ENCODE assay signal across 1 cellular context in the genomic region with DNA sequence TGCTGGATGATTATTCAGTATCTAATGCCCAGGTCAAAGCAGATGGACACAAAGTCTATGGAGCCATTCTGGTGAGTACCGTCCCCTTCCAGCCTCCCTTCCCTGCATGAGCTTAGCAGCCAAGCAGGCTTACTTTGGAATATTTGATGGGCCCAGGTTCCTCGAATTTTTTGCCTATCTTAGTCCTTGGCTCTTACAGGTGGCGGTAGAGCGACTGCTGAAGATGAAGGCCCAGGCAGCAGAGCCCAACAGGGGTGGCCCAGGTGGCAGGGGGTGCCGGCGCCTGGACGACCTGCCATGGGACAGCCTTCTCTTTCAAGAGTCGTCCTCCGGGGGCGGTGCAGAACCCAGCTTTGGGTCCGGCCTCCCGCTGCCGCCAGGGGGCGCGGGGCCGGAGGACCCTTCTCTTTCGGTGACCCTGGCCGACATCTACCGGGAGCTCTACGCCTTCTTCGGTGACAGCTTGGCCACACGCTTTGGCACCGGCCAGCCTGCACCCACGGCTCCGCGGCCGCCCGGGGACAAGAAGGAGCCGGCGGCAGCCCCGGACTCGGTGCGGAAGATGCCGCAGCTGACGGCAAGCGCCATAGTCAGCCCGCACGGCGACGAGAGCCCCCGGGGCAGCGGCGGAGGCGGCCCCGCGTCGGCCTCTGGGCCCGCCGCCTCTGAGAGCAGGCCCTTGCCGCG.
A peak's percentile ranks its signal among the peaks of the same experiment; 100 is the strongest.
TF ChIP-seq lines count a peak whose summit lies in the region.

No MANE protein-coding gene starts in this region.

TF ChIP-seq in IMR-90, 13 proteins besides CTCF, POLR2A, EP300 and RAD21:
- TF ChIP-seq MXI1 (IDR thresholded peaks at IDR 0.05; ENCODE audit: borderline replicate concordance, low read depth, low read length) = peak; percentile 66; the same call in 1 of the 2 replicates
- no peak for TF ChIP-seq MAZ (IDR thresholded peaks at IDR 0.05; ENCODE audit: borderline replicate concordance, low read depth, low read length)
- TF ChIP-seq SMC3 (IDR thresholded peaks at IDR 0.05; ENCODE audit: low read depth, low read length) = peak; percentile 80
- TF ChIP-seq CHD1 (IDR thresholded peaks at IDR 0.05; ENCODE audit: low read depth, low read length) = 0 out of 2 replicates have a peak, but pooled peaks have one; percentile 18
- TF ChIP-seq CEBPB (IDR thresholded peaks at IDR 0.05; ENCODE audit: low read depth, low read length) = no peak
TF ChIP-seq in IMR-90: peak in this region for 3.
